In the genomic region with DNA sequence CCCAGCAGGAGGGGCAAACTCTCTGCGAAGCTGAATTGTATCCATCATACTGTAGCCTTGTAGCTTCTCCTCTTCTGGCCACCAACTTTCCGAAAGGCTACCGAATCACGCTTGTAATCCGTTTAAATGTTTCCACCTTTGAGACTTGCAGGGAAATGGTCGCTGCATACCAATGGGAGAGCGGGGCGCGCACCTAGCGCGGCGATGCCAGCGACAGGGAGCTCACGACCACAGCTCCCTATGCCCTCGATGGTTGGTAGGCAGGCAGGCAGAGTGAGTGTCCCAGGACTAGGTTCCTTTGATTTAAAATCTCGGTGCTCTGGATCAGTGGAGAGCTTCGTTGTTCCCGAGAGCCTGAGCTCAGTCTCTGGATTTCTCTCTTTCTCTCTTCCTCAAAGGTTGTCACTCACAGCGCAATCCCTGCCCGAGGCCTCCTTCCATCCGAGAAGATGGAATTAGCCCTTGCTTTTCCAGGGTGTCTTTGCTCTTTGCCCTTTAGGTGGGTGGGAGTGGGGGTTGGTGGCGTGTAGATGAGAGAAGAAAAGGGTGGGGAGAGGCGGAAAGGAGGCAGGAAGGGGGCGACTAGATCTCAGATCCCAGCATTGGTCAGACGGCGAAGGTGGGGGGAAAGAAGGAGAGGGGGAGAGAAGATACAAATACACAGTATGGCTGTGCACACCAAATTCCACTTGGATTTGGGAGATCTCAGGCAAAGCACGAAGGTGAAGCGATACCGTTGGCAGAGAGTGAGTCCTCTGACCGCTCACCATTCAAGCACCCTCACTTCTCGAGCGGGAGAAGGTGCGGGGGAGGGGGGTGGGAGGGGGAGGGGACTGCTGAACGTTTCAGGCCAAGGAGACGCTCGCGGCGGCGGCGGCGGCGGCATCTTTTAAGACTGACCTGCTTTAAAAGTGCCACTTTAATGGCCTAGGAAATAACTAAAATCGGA, we compare ENCODE assay signal across 10 cellular contexts. TPM values are rescaled to one million over a fixed set of nuclear protein-coding genes. Genes with fewer than 3 reads are reported as not detected.
A peak's percentile ranks its signal among the peaks of the same experiment; 100 is the strongest.
DNase-seq lines count a peak whose midpoint lies in the region; ATAC-seq, FAIRE-seq and TF ChIP-seq lines count a peak whose summit lies in the region.
"Had no signal": no experiment of that assay in that cellular context is flagged by ENCODE, and none has a peak within 500 bp of the region (broad histone marks: within the 10 kb centered on the region; RNA-seq: fewer than 3 reads in every experiment).

A gene with protein sequence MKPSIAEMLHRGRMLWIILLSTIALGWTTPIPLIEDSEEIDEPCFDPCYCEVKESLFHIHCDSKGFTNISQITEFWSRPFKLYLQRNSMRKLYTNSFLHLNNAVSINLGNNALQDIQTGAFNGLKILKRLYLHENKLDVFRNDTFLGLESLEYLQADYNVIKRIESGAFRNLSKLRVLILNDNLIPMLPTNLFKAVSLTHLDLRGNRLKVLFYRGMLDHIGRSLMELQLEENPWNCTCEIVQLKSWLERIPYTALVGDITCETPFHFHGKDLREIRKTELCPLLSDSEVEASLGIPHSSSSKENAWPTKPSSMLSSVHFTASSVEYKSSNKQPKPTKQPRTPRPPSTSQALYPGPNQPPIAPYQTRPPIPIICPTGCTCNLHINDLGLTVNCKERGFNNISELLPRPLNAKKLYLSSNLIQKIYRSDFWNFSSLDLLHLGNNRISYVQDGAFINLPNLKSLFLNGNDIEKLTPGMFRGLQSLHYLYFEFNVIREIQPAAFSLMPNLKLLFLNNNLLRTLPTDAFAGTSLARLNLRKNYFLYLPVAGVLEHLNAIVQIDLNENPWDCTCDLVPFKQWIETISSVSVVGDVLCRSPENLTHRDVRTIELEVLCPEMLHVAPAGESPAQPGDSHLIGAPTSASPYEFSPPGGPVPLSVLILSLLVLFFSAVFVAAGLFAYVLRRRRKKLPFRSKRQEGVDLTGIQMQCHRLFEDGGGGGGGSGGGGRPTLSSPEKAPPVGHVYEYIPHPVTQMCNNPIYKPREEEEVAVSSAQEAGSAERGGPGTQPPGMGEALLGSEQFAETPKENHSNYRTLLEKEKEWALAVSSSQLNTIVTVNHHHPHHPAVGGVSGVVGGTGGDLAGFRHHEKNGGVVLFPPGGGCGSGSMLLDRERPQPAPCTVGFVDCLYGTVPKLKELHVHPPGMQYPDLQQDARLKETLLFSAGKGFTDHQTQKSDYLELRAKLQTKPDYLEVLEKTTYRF (minus strand): TSS at position 757 of the 949 bp plus-strand sequence. CDS start 5,554 bp downstream, outside the sequence.

- no peak for ATAC-seq in HG03378 (IDR thresholded peaks at IDR 0.05; ENCODE audit: unreplicated experiment)

- H3K36me3 ChIP-seq in astrocyte (ENCODE audit: insufficient read depth, low read length) = no peaks in the 10 kb centered on the region
- no peaks in the 10 kb centered on the region for H3K36me3 ChIP-seq in kidney epithelial cell (ENCODE audit: control insufficient read depth, insufficient read depth, low read length)
- H3K36me3 ChIP-seq in stomach = no peaks in the 10 kb centered on the region

- 3 to 4% (median 4%) methylated on average over 42 to 43 of the region's 43 CpGs for WGBS in stomach, 5 donors

- peaks cover 58% of the 10 kb centered on the region for H3K27me3 Mint-ChIP-seq in astrocyte (ENCODE audit: low read depth, unreplicated experiment)

- no peak for TF ChIP-seq EP300 in stomach (IDR thresholded peaks at IDR 0.05)

- peak within 1 kb of the TSS; percentile 90 for H2AFZ ChIP-seq in astrocyte (ENCODE audit: low read depth, low read length)

- no peaks in the 10 kb centered on the region for H3K9me3 ChIP-seq in astrocyte (ENCODE audit: insufficient read depth, low read depth, low read length)
- no peaks in the 10 kb centered on the region for H3K9me3 ChIP-seq in stomach

- peak within 1 kb of the TSS; percentile 84 for H3K4me3 Mint-ChIP-seq in astrocyte (ENCODE audit: unreplicated experiment)

- DNase-seq in NCI-H526 (lab: John Stamatoyannopoulos, UW) (peak; percentile 20 to 50), NCI-H526 treated with DMSO at 0.1 percent for 48 hours (lab: John Stamatoyannopoulos, UW) (no peak), astrocyte (ENCODE audit: low read depth) (no peak), kidney epithelial cell (ENCODE audit: low read depth) (no peak), stomach (no peak), NCI-H2227 (lab: John Stamatoyannopoulos, UW; ENCODE audit: unreplicated experiment) (no peak), SIG-M5 treated with dmso at 0.1 percent for 504 hours (lab: John Stamatoyannopoulos, UW; ENCODE audit: unreplicated experiment) (no peak)

- H3K4me2 ChIP-seq in astrocyte (ENCODE audit: low read length) = peak within 1 kb of the TSS; percentile 98

- H3K27ac ChIP-seq in astrocyte (ENCODE audit: low read depth, low read length) = no peak within 1 kb of the TSS
- H3K27ac ChIP-seq in stomach = peak within 1 kb of the TSS in 1 of 5 donors; percentile 41
- H3K27ac ChIP-seq: C4-2B had no signal

- H3K9ac ChIP-seq in astrocyte (ENCODE audit: low read length) = peak within 1 kb of the TSS; percentile 62

- H3K27me3 ChIP-seq in astrocyte (ENCODE audit: insufficient read depth, low read length) = peaks cover 60% of the 10 kb centered on the region
- peaks cover 50% of the 10 kb centered on the region for H3K27me3 ChIP-seq in kidney epithelial cell (ENCODE audit: control insufficient read depth, insufficient read depth, low read length)
- peaks cover 4 to 82% (median 62%) of the 10 kb centered on the region in 3 donors for H3K27me3 ChIP-seq in stomach

- no peak for TF ChIP-seq POLR2A in stomach (IDR thresholded peaks at IDR 0.05)

- H3K36me3 Mint-ChIP-seq in astrocyte (ENCODE audit: low read depth, unreplicated experiment) = no peaks in the 10 kb centered on the region

- intact Hi-C loops in stomach (cut with DNase I; ENCODE audit: low total_unique reads) = no loop called here

- peaks cover 24% of the 10 kb centered on the region for H3K4me1 Mint-ChIP-seq in astrocyte (ENCODE audit: low read depth, unreplicated experiment)

- no peaks in the 10 kb centered on the region for H3K9me3 Mint-ChIP-seq in astrocyte (ENCODE audit: unreplicated experiment)

- peak within 1 kb of the TSS; percentile 60 for H3K27ac Mint-ChIP-seq in astrocyte (ENCODE audit: unreplicated experiment)

- no peaks in the 10 kb centered on the region for H3K79me2 ChIP-seq in astrocyte (ENCODE audit: insufficient read depth, low read length)

- peak within 1 kb of the TSS; percentile 67 for H3K4me3 ChIP-seq in astrocyte (ENCODE audit: insufficient read depth, low read depth, low read length)
- peak within 1 kb of the TSS; percentile 34 for H3K4me3 ChIP-seq in kidney epithelial cell (ENCODE audit: low read depth, low read length)
- H3K4me3 ChIP-seq in stomach = peak within 1 kb of the TSS; percentile 42 to 51 (median 46)

- TF ChIP-seq CTCF in astrocyte (IDR thresholded peaks at IDR 0.05; ENCODE audit: insufficient read depth, low read depth, low read length) (no peak), kidney epithelial cell (IDR thresholded peaks at IDR 0.05; ENCODE audit: insufficient read depth, low read length, poor library complexity, severe bottlenecking) (no peak), stomach (IDR thresholded peaks at IDR 0.05) (no peak)

- H3K4me1 ChIP-seq in astrocyte (ENCODE audit: insufficient read depth, low read length) = peaks cover 20% of the 10 kb centered on the region
- peaks cover 16 to 51% (median 38%) of the 10 kb centered on the region in 4 donors for H3K4me1 ChIP-seq in stomach

- no peak for FAIRE-seq in astrocyte (lab: Jason Lieb, UNC)

- H4K20me1 ChIP-seq in astrocyte (ENCODE audit: insufficient read depth, low read length) = no peaks in the 10 kb centered on the region

RNA-seq across cellular contexts. Expression of the gene that starts here (rescaled TPM):
- total RNA-seq in astrocyte = 0.07 TPM in 1 of 2 replicates, not detected in the other
- not detected in 2 replicates for total RNA-seq in kidney epithelial cell
- total RNA-seq in stomach = 1 to 10 TPM in 1 of 5 donors, under 1 TPM in 1, not detected in 3; 0.72 to 2.6 TPM
- polyA plus RNA-seq in stomach = under 1 TPM in 2 of 3 donors, not detected in 1; 0.06 to 0.48 TPM
- total RNA-seq: lung microvascular endothelial cell had no signal

Comparison
In these comparisons a context has a peak if more than half of its experiments do, and no peak if none do; other contexts are left out.
1. DNase-seq: peak in NCI-H526 (2 of 2); none in NCI-H526 treated with DMSO at 0.1 percent for 48 hours (single experiment), astrocyte (single experiment), kidney epithelial cell (single experiment), stomach (single experiment), NCI-H2227 (single experiment) and SIG-M5 treated with dmso at 0.1 percent for 504 hours (single experiment).
2. Peak in every context shown above with its lines, with median percentiles within 50 percentile points of each other: H3K4me3 ChIP-seq.